ENCODE assay signal across 3 cellular contexts in the genomic region with DNA sequence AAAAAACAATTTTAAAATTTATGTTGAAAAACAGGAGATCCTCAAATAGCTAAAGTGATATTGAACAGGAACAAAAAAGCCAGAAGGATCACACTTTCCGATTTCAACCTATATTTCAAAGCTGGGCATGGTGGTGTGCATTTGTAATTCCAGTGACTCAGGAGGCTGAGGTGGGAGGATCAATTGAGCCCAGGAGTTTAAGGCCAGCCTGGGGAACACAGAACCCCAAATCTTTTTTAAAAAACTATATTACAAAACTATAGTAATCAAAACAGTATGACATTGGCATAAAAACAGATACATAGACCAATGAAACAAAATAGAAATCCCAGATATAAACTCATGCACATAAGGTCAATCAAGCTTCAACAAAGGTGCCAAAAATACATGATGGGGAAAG.
TF ChIP-seq lines count a peak whose summit lies in the region.

No MANE protein-coding gene starts in this region.

TF ChIP-seq in HEK293, 187 proteins besides CTCF, POLR2A, EP300 and RAD21:
- TF ChIP-seq SETDB1 (IDR thresholded peaks at IDR 0.05; ENCODE audit: insufficient read length, low read length): peak; percentile 75
- peak; percentile 68; the same call in 1 of the 2 replicates for TF ChIP-seq ZNF626 (tag by site-specific recombination; IDR thresholded peaks at IDR 0.05)
- TF ChIP-seq, protein P1, sequence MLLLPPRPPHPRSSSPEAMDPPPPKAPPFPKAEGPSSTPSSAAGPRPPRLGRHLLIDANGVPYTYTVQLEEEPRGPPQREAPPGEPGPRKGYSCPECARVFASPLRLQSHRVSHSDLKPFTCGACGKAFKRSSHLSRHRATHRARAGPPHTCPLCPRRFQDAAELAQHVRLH (tag by site-specific recombination; IDR thresholded peaks at IDR 0.05): peak; percentile 65; the same call in 1 of the 2 replicates
- no peak for TF ChIP-seq ZNF48 (tag by site-specific recombination; IDR thresholded peaks at IDR 0.05)
- TF ChIP-seq, protein P2, sequence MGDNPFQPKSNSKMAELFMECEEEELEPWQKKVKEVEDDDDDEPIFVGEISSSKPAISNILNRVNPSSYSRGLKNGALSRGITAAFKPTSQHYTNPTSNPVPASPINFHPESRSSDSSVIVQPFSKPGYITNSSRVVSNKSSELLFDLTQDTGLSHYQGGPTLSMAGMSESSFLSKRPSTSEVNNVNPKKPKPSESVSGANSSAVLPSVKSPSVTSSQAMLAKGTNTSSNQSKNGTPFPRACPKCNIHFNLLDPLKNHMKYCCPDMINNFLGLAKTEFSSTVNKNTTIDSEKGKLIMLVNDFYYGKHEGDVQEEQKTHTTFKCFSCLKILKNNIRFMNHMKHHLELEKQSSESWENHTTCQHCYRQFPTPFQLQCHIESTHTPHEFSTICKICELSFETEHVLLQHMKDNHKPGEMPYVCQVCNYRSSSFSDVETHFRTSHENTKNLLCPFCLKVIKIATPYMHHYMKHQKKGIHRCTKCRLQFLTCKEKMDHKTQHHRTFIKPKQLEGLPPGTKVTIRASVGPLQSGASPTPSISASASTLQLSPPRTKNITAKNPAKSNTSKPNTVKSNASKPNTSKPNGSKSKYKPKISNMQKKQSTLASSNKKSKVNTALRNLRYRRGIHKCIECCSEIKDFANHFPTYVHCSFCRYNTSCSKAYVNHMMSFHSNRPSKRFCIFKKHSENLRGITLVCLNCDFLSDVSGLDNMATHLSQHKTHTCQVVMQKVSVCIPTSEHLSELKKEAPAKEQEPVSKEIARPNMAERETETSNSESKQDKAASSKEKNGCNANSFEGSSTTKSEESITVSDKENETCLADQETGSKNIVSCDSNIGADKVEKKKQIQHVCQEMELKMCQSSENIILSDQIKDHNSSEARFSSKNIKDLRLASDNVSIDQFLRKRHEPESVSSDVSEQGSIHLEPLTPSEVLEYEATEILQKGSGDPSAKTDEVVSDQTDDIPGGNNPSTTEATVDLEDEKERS (tag by site-specific recombination; IDR thresholded peaks at IDR 0.05): peak; percentile 98

TF ChIP-seq in K562, 482 proteins besides CTCF, POLR2A, EP300 and RAD21:
- peak; percentile 97 for TF ChIP-seq RBM25 (IDR thresholded peaks at IDR 0.05; ENCODE audit: low read depth, low read length, severe bottlenecking)
- peak; percentile 92 for TF ChIP-seq TRIM28 (IDR thresholded peaks at IDR 0.05)
- TF ChIP-seq CHD4 (IDR thresholded peaks at IDR 0.05; ENCODE audit: insufficient read depth, insufficient replicate concordance, low read depth, low read length, poor library complexity, severe bottlenecking): peak; percentile 53
- TF ChIP-seq KDM1A (IDR thresholded peaks at IDR 0.05): peak; percentile 44 to 74; a peak in 3 of 4 replicates
- TF ChIP-seq BCOR (IDR thresholded peaks at IDR 0.05): peak; percentile 81; the same call in 1 of the 2 replicates
- no peak for TF ChIP-seq CCAR2 (IDR thresholded peaks at IDR 0.05; ENCODE audit: low read depth, low read length)
- no peak for TF ChIP-seq CBFB (CRISPR knock-in tag; IDR thresholded peaks at IDR 0.05)
- TF ChIP-seq SMARCA5 (IDR thresholded peaks at IDR 0.05): peak; percentile 77; the same call in 1 of the 2 replicates
- TF ChIP-seq, protein P3, sequence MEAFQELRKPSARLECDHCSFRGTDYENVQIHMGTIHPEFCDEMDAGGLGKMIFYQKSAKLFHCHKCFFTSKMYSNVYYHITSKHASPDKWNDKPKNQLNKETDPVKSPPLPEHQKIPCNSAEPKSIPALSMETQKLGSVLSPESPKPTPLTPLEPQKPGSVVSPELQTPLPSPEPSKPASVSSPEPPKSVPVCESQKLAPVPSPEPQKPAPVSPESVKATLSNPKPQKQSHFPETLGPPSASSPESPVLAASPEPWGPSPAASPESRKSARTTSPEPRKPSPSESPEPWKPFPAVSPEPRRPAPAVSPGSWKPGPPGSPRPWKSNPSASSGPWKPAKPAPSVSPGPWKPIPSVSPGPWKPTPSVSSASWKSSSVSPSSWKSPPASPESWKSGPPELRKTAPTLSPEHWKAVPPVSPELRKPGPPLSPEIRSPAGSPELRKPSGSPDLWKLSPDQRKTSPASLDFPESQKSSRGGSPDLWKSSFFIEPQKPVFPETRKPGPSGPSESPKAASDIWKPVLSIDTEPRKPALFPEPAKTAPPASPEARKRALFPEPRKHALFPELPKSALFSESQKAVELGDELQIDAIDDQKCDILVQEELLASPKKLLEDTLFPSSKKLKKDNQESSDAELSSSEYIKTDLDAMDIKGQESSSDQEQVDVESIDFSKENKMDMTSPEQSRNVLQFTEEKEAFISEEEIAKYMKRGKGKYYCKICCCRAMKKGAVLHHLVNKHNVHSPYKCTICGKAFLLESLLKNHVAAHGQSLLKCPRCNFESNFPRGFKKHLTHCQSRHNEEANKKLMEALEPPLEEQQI (IDR thresholded peaks at IDR 0.05): 0 out of 2 replicates have a peak, but pooled peaks have one; percentile 50
- TF ChIP-seq RCOR1 (IDR thresholded peaks at IDR 0.05; ENCODE audit: borderline replicate concordance in 1 of 2, low read depth in 2 of 2, low read length in 2 of 2): peak in 1 of 2 experiments; percentile 26; a peak in 1 of 4 replicates
- TF ChIP-seq ADNP (tag; IDR thresholded peaks at IDR 0.05): peak; percentile 83
- peak in 1 of 2 experiments; percentile 66; a peak in 2 of 3 replicates for TF ChIP-seq CBX3 (IDR thresholded peaks at IDR 0.05; ENCODE audit: borderline replicate concordance in 1 of 2, low read length in 2 of 2)
- peak; percentile 67; the same call in 1 of the 2 replicates for TF ChIP-seq HDAC2 (IDR thresholded peaks at IDR 0.05)
- no peak for TF ChIP-seq MAFG (tag; conservative IDR thresholded peaks at IDR 0.05)

TF ChIP-seq in H1, 55 proteins besides CTCF, POLR2A, EP300 and RAD21:
- TF ChIP-seq KDM1A (IDR thresholded peaks at IDR 0.05; ENCODE audit: borderline replicate concordance, low read length) (0 out of 2 replicates have a peak, but pooled peaks have one; percentile 24), GTF2F1 (IDR thresholded peaks at IDR 0.05; ENCODE audit: borderline replicate concordance, low read depth, low read length) (no peak)
TF ChIP-seq in H1: peak in this region for 1.
